ENCODE assay signal across 15 cellular contexts in genomic region chr1:211732276-211732571, GRCh38. TPM values are rescaled to one million over a fixed set of nuclear protein-coding genes. Genes with fewer than 3 reads are reported as not detected.
A peak's percentile ranks its signal among the peaks of the same experiment; 100 is the strongest.
DNase-seq lines count a peak whose midpoint lies in the region; ATAC-seq, FAIRE-seq and TF ChIP-seq lines count a peak whose summit lies in the region.
"Had no signal": no experiment of that assay in that cellular context is flagged by ENCODE, and none has a peak within 500 bp of the region (broad histone marks: within the 10 kb centered on the region; RNA-seq: fewer than 3 reads in every experiment).

No MANE protein-coding gene starts in this region.

- intact Hi-C loops in Panc1 (cut with micrococcal nuclease; ENCODE audit: unreplicated experiment) (no loop called here), prostate gland (cut with DNase I) (no loop called here)

- no peak overlapping the region for H3K4me3 ChIP-seq in Panc1 (ENCODE audit: low read depth in 2 of 2, low read length in 2 of 2)
- H3K4me3 ChIP-seq in prostate gland: no peak overlapping the region
- H3K4me3 ChIP-seq: psoas muscle, upper lobe of right lung had no signal

- FAIRE-seq in GM12891 (lab: Jason Lieb, UNC): peak; percentile 41
- FAIRE-seq: D721Med, RCC 7860 had no signal

- POLR2A ChIA-PET in Panc1 (lab: Charles Lee): no interaction called here

- H3K4me1 ChIP-seq in Panc1 (ENCODE audit: control insufficient read depth, insufficient read depth, low read length) (peaks cover 45% of the 10 kb centered on the region), prostate gland (replicated peaks) (no peaks in the 10 kb centered on the region)
- H3K4me1 ChIP-seq: psoas muscle, upper lobe of right lung had no signal

- TF ChIP-seq CTCF in Panc1 (IDR thresholded peaks at IDR 0.05): no peak
- no peak for TF ChIP-seq CTCF in prostate gland (IDR thresholded peaks at IDR 0.05)

- in situ Hi-C loops in Panc1 (cut with HindIII; ENCODE audit: low pct_unique_long_range_greater_than_20kb, low sequenced_read_pairs): no loop called here

- H3K9me3 ChIP-seq in Panc1 (ENCODE audit: control insufficient read depth, insufficient read depth, low read depth, low read length) (no peaks in the 10 kb centered on the region), prostate gland (no peaks in the 10 kb centered on the region)
- H3K9me3 ChIP-seq: psoas muscle, upper lobe of right lung had no signal

- CTCF ChIA-PET in Panc1 (lab: Charles Lee): no interaction called here

- 50% methylated on average over 1 of the region's 1 CpG for WGBS in prostate gland

- H3K27ac ChIP-seq in Panc1 (ENCODE audit: low read length) (peak overlapping the region; percentile 70), prostate gland (no peak overlapping the region)
- H3K27ac ChIP-seq: psoas muscle, upper lobe of right lung had no signal

- no TSS peak for BruUV-seq in Panc1 (replicated peaks; lab: Mats Ljungman, UMichigan)

- ATAC-seq in GM21367 (IDR thresholded peaks at IDR 0.05; ENCODE audit: unreplicated experiment): peak; percentile 90
- peak; percentile 80 for ATAC-seq in HG02938 (IDR thresholded peaks at IDR 0.05; ENCODE audit: unreplicated experiment)
- no peak for ATAC-seq in Panc1
- no peak for ATAC-seq in HG02588 (IDR thresholded peaks at IDR 0.05; ENCODE audit: unreplicated experiment)
- ATAC-seq: psoas muscle, upper lobe of right lung had no signal

- DNase-seq in GM12891 (ENCODE audit: insufficient read length, low spot score) (peak; percentile 36), Panc1 (ENCODE audit: low read depth, low spot score) (no peak), NCI-H1105 treated with DMSO at 0.1 percent for 48 hours (lab: John Stamatoyannopoulos, UW) (no peak), prostate gland (ENCODE audit: low spot score) (no peak), SKM-1 treated with dmso at 0.1 percent for 144 hours (lab: John Stamatoyannopoulos, UW; ENCODE audit: unreplicated experiment) (no peak)
- DNase-seq: activated CD4-positive, alpha-beta T cell treated with anti-CD3 and anti-CD28 coated beads, Interleukin-2, amount 10 ng/mL, durations not matched to agents 7 days and 5 days; effector CD8-positive, alpha-beta T cell; psoas muscle; T-helper 2 cell; upper lobe of right lung had no signal

- H3K36me3 ChIP-seq in Panc1 (ENCODE audit: control insufficient read depth, insufficient read depth, low read length) (no peaks in the 10 kb centered on the region), prostate gland (no peaks in the 10 kb centered on the region)
- H3K36me3 ChIP-seq: upper lobe of right lung had no signal

- TF ChIP-seq POLR2A in GM12891 (IDR thresholded peaks at IDR 0.05; ENCODE audit: low read depth, low read length) (no peak), prostate gland (IDR thresholded peaks at IDR 0.05) (no peak)

- H3K27me3 ChIP-seq in Panc1 (ENCODE audit: control insufficient read depth, insufficient read depth, low read length): no peaks in the 10 kb centered on the region
- H3K27me3 ChIP-seq in prostate gland (replicated peaks; ENCODE audit: insufficient read depth): no peaks in the 10 kb centered on the region
- H3K27me3 ChIP-seq: upper lobe of right lung had no signal

TF ChIP-seq in GM12891, 5 proteins besides CTCF, POLR2A, EP300 and RAD21:
- TF ChIP-seq SPI1 (IDR thresholded peaks at IDR 0.05; ENCODE audit: low read depth, low read length) (peak; percentile 90), POU2F2 (IDR thresholded peaks at IDR 0.05; ENCODE audit: low read depth, low read length) (no peak)
TF ChIP-seq in GM12891: peak in this region for 1.

RNA-seq across cellular contexts. Expression of gene NEK2, which starts 56.8 kb away (rescaled TPM):
- 16.6 TPM for polyA plus RNA-seq in GM12891 (2012; ENCODE audit: low read depth, missing spikeins)
- total RNA-seq in Panc1 (2021; ENCODE audit: unreplicated experiment) (34.4 TPM), prostate gland (1 to 10 TPM; 1.7 to 8.5 TPM)
- polyA plus RNA-seq in Panc1 (2012; ENCODE audit: insufficient read length): 11.0 TPM
- total RNA-seq: psoas muscle had no signal

Comparison
In these comparisons a context has a peak if more than half of its experiments do, and no peak if none do; other contexts are left out.
1. ATAC-seq: peak in GM21367 (single experiment) and HG02938 (single experiment); none in Panc1 (single experiment) and HG02588 (single experiment).